Comparison of ENCODE assay signal across 8 cellular contexts in genomic region chr10:3935141-3935540, GRCh38.
DNase-seq lines count a peak whose midpoint lies in the region; ATAC-seq and TF ChIP-seq lines count a peak whose summit lies in the region.

No MANE protein-coding gene starts in this region.

- H3K27ac ChIP-seq in dorsolateral prefrontal cortex: peak overlapping the region in 30 of 59 donors; percentile 3 to 75 (median 34)
- H3K27ac ChIP-seq in neural progenitor cell: no peak overlapping the region
- peak overlapping the region; percentile 42 to 80 (median 64) for H3K27ac ChIP-seq in upper lobe of left lung

- no peaks in the 10 kb centered on the region for H3K79me2 ChIP-seq in neural progenitor cell (ENCODE audit: low read depth)

- WGBS in upper lobe of left lung, 2 donors: 61 to 71% methylated on average over 11 of the region's 11 CpGs

- no peaks in the 10 kb centered on the region for H4K20me1 ChIP-seq in neural progenitor cell (ENCODE audit: low read depth)

- no peak overlapping the region for H3K4me3 Mint-ChIP-seq in neural progenitor cell

- DNase-seq in dorsolateral prefrontal cortex: no peak
- no peak for DNase-seq in neural progenitor cell (ENCODE audit: low spot score)
- DNase-seq in upper lobe of left lung: no peak
- DNase-seq in erythroblast (lab: John Stamatoyannopoulos, UW): no peak
- DNase-seq in effector CD8-positive, alpha-beta T cell (lab: John Stamatoyannopoulos, UW): no peak

- no peak for TF ChIP-seq EP300 in upper lobe of left lung (IDR thresholded peaks at IDR 0.05)

- intact Hi-C loops in dorsolateral prefrontal cortex (cut with DNase I): no loop called here

- H3K4me1 ChIP-seq in neural progenitor cell (no peaks in the 10 kb centered on the region), upper lobe of left lung (peaks cover 0 to 16% (median 7%) of the 10 kb centered on the region in 4 donors)

- ATAC-seq in GM18499 (IDR thresholded peaks at IDR 0.05; ENCODE audit: insufficient read depth, unreplicated experiment) (peak; percentile 99), HG02763 (IDR thresholded peaks at IDR 0.05; ENCODE audit: unreplicated experiment) (peak; percentile 98), upper lobe of left lung (ENCODE audit: low FRiP score in 2 of 2) (peak in 1 of 2 donors; percentile 87)
- ATAC-seq in activated CD4-positive, CD25-positive, alpha-beta regulatory T cell treated with anti-CD3 and anti-CD28 coated beads, Interleukin-2, amount 50 U/mL, for 24 hours: peak; percentile 98

- no peak overlapping the region for H3K4me2 ChIP-seq in neural progenitor cell

- H2AFZ ChIP-seq in neural progenitor cell (replicated peaks): peak overlapping the region; percentile 48

- H3K36me3 Mint-ChIP-seq in neural progenitor cell: no peaks in the 10 kb centered on the region

- H3K9me3 ChIP-seq in neural progenitor cell (ENCODE audit: low read depth) (no peaks in the 10 kb centered on the region), upper lobe of left lung (no peaks in the 10 kb centered on the region)

- no peaks in the 10 kb centered on the region for H3K27me3 ChIP-seq in dorsolateral prefrontal cortex
- no peaks in the 10 kb centered on the region for H3K27me3 ChIP-seq in neural progenitor cell
- no peaks in the 10 kb centered on the region for H3K27me3 ChIP-seq in upper lobe of left lung

- no peak overlapping the region for H3K9ac ChIP-seq in neural progenitor cell

- no peak overlapping the region for H3K27ac Mint-ChIP-seq in neural progenitor cell

- TF ChIP-seq POLR2A in upper lobe of left lung (IDR thresholded peaks at IDR 0.05) (no peak), erythroblast (IDR thresholded peaks at IDR 0.05; ENCODE audit: low read length) (no peak)

- H3K36me3 ChIP-seq in neural progenitor cell (no peaks in the 10 kb centered on the region), upper lobe of left lung (no peaks in the 10 kb centered on the region)

- no peaks in the 10 kb centered on the region for H3F3A ChIP-seq in neural progenitor cell (ENCODE audit: low read depth)

- no peaks in the 10 kb centered on the region for H3K9me3 Mint-ChIP-seq in neural progenitor cell

- peaks cover 5% of the 10 kb centered on the region for H3K27me3 Mint-ChIP-seq in neural progenitor cell (ENCODE audit: insufficient read depth, low read depth)

- H3K4me3 ChIP-seq in dorsolateral prefrontal cortex (peak overlapping the region in 32 of 59 donors; percentile 3 to 50 (median 28)), neural progenitor cell (no peak overlapping the region), upper lobe of left lung (peak overlapping the region in 1 of 4 donors; percentile 21)

- peaks cover 2% of the 10 kb centered on the region for H3K4me1 Mint-ChIP-seq in neural progenitor cell

- TF ChIP-seq CTCF in dorsolateral prefrontal cortex (IDR thresholded peaks at IDR 0.05 in 54 of 56, conservative IDR thresholded peaks at IDR 0.05 in 2 of 56; ENCODE audit: low read depth in 1 of 56, partially characterized antibody in 56 of 56) (no peak), neural progenitor cell (IDR thresholded peaks at IDR 0.05) (no peak), upper lobe of left lung (IDR thresholded peaks at IDR 0.05) (no peak)
